8 cellular contexts compared by ENCODE assay signal in the genomic region with DNA sequence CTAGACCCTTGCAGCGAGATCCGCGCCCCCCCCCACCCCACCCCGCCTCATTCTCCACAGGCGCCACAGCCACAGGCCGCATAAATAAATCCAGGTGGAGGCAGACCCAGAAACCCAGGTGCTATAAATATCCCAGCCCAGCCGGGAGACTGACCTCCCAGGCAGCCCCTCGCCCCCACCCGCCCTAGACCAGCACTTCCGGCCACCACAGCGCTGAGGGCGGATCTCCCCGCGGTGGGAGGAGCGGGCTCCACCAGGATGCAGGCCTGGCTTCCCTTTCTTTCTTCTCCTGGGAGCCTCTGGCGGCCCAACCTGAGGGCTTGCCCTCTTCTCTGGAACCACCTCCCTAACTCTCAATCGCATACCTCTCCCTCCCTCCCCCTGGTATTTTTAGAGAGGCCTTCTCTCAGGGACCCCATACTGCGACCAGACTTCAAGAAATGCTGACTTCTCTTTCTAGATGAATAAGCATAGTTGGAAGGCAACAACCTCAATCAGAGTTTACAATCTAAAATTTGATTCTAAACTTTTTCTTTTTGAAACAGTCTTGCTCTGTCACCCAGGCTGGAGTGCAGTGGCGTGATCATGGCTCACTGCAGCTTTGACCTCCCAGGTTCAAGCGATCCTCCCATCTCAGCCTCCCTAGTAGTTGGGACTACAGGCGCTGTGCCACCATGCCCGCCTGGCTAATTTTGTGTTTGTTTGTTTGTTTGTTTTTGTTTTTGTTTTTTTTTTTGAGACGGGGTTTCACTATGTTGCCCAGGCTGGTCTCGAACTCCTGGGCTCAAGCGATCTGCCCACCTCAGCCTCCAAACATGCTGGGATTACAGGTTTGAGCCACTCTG. TPM values are rescaled to one million over a fixed set of nuclear protein-coding genes. Genes with fewer than 3 reads are reported as not detected.
DNase-seq lines count a peak whose midpoint lies in the region; ATAC-seq lines count a peak whose summit lies in the region.

No MANE protein-coding gene starts in this region.

- intact Hi-C loops in aorta (cut with DNase I), result loop anchor here in 1 of 2 donors (10.0 kb wide), 1 partner anchor 62 kb away; a partner anchor contains a TSS

- peaks cover 20% of the 10 kb centered on the region for H3F3A ChIP-seq in GM23248 (ENCODE audit: insufficient read depth)

- H3K4me2 ChIP-seq in GM23248 (ENCODE audit: unreplicated experiment), result no peak overlapping the region

- no peaks in the 10 kb centered on the region for H3K27me3 Mint-ChIP-seq in naive B cell

- H3K36me3 Mint-ChIP-seq in naive B cell, result no peaks in the 10 kb centered on the region

- H3K27ac Mint-ChIP-seq in naive B cell, result peak overlapping the region in 1 of 6 donors; percentile 100

- H3K4me3 Mint-ChIP-seq in naive B cell, result peak overlapping the region in 7 of 8 donors; percentile 81 to 95 (median 91)

- in situ Hi-C loops in GM23248 (cut with MboI), result no loop called here

- DNase-seq in AG08395 (ENCODE audit: low spot score), result peak; percentile 47
- peak; percentile 14 for DNase-seq in SHP77 treated with DMSO at 0.1 percent for 48 hours (lab: John Stamatoyannopoulos, UW)
- no peak for DNase-seq in naive B cell
- peak; percentile 80 to 88 for DNase-seq in aorta
- DNase-seq in MV-4-11 (lab: John Stamatoyannopoulos, UW), result no peak
- no peak for DNase-seq in GM23248

- H4K20me1 ChIP-seq in GM23248 (ENCODE audit: insufficient read depth), result no peaks in the 10 kb centered on the region

- peaks cover 0 to 1% (median 0%) of the 10 kb centered on the region in 7 donors for H3K9me3 Mint-ChIP-seq in naive B cell

- ATAC-seq in GM21381 (IDR thresholded peaks at IDR 0.05; ENCODE audit: unreplicated experiment) (peak; percentile 12), naive B cell (ENCODE audit: low read depth in 2 of 2) (no peak), aorta (ENCODE audit: low FRiP score) (peak; percentile 46)

- H3K27me3 ChIP-seq in ectodermal cell (ENCODE audit: control insufficient read depth, insufficient read depth, low read length, poor library complexity, severe bottlenecking), result peaks cover 18% of the 10 kb centered on the region
- H3K27me3 ChIP-seq in aorta (ENCODE audit: control insufficient read depth in 1 of 2, insufficient read depth in 2 of 2, low read length in 1 of 2), result no peaks in the 10 kb centered on the region
- no peaks in the 10 kb centered on the region for H3K27me3 ChIP-seq in GM23248 (replicated peaks; ENCODE audit: insufficient read depth)

- H3K4me3 ChIP-seq in ectodermal cell (ENCODE audit: insufficient read depth, low read depth, low read length), result peak overlapping the region; percentile 36
- no peak overlapping the region for H3K4me3 ChIP-seq in aorta (ENCODE audit: low read length in 2 of 2)
- no peak overlapping the region for H3K4me3 ChIP-seq in GM23248

- peaks cover 40 to 60% (median 49%) of the 10 kb centered on the region in 3 donors for H3K4me1 Mint-ChIP-seq in naive B cell

- H3K9me2 ChIP-seq in GM23248 (ENCODE audit: insufficient read depth), result no peaks in the 10 kb centered on the region

- H2AFZ ChIP-seq in GM23248, result no peak overlapping the region

- H3K79me2 ChIP-seq in GM23248 (ENCODE audit: insufficient read depth), result no peaks in the 10 kb centered on the region

- H3K9me3 ChIP-seq in ectodermal cell (ENCODE audit: control insufficient read depth, low read length) (no peaks in the 10 kb centered on the region), aorta (ENCODE audit: control insufficient read depth, low read length) (no peaks in the 10 kb centered on the region), GM23248 (ENCODE audit: low read depth) (no peaks in the 10 kb centered on the region)

- WGBS in ectodermal cell, 2 experiments, result 26 to 28% methylated on average over 25 of the region's 25 CpGs
- WGBS in aorta, 2 donors, result 33 to 37% methylated on average over 23 to 25 of the region's 25 CpGs
- 83 to 87% methylated on average over 15 to 25 of the region's 25 CpGs for WGBS in GM23248 (ENCODE audit: low coverage in 1 of 2, low lambda C conversion rate in 2 of 2, missing lambda C conversion rate in 2 of 2), 2 experiments

- H3K36me3 ChIP-seq in ectodermal cell (ENCODE audit: control insufficient read depth, insufficient read depth, low read length) (no peaks in the 10 kb centered on the region), aorta (ENCODE audit: control insufficient read depth in 1 of 2, insufficient read depth in 2 of 2, low read length in 1 of 2) (no peaks in the 10 kb centered on the region), GM23248 (ENCODE audit: low read depth) (no peaks in the 10 kb centered on the region)

- H3K4me1 ChIP-seq in ectodermal cell (ENCODE audit: control insufficient read depth, insufficient read depth, low read length) (peaks cover 22% of the 10 kb centered on the region), aorta (ENCODE audit: control insufficient read depth in 1 of 2, insufficient read depth in 2 of 2, low read length in 2 of 2) (no peaks in the 10 kb centered on the region), GM23248 (ENCODE audit: insufficient read depth) (peaks cover 8% of the 10 kb centered on the region; the same call in 1 of the 2 replicates)

- no peak overlapping the region for H3K9ac ChIP-seq in GM23248

- H3K27ac ChIP-seq in ectodermal cell (ENCODE audit: insufficient read depth, low read depth, low read length, poor library complexity, severe bottlenecking), result no peak overlapping the region
- peak overlapping the region; percentile 1 to 78 for H3K27ac ChIP-seq in aorta (ENCODE audit: low read depth in 1 of 2, low read length in 2 of 2)
- no peak overlapping the region for H3K27ac ChIP-seq in GM23248

RNA-seq across cellular contexts. Expression of a gene that starts 55.0 kb away (rescaled TPM):
- 224 TPM for polyA plus RNA-seq in ectodermal cell (2013, experiment 1 of 4)
- 241 TPM for polyA plus RNA-seq in ectodermal cell (2013, experiment 2 of 4)
- polyA plus RNA-seq in ectodermal cell (2013, experiment 3 of 4), result 222 TPM
- polyA plus RNA-seq in ectodermal cell (2013, experiment 4 of 4), result 225 TPM
- polyA plus RNA-seq in naive B cell (ENCODE audit: low read depth in 6 of 6), result not detected
- total RNA-seq in aorta, result 100 to 1,000 TPM; 148 to 258 TPM
- polyA plus RNA-seq in aorta, result 100 to 1,000 TPM in 1 of 2 donors, 10 to 100 TPM in 1; 48.8 to 182 TPM
- total RNA-seq in GM23248 (2014; rRNA removed; shearing (Covaris generic)), result 9.9 and 12.8 TPM in 2 replicates
- 0.95 and 1.2 TPM in 2 replicates for polyA plus RNA-seq in GM23248 (2016; fragmentation: Nextera tagmentation; extraction: Ambion mirVana)

Comparison
In these comparisons a context has a peak if more than half of its experiments do, and no peak if none do; other contexts are left out.
1. DNase-seq: peak in AG08395 (single experiment), SHP77 treated with DMSO at 0.1 percent for 48 hours (single experiment) and aorta (2 of 2); none in naive B cell (single experiment), MV-4-11 (single experiment) and GM23248 (single experiment).
2. ATAC-seq: peak in GM21381 (single experiment) and aorta (single experiment); none in naive B cell (0 of 2).
3. H3K27ac ChIP-seq: peak in aorta (2 of 2); none in ectodermal cell (single experiment) and GM23248 (single experiment).
4. RNA of a gene that starts 55.0 kb away (polyA plus RNA-seq): 48.8 to 182 TPM in aorta; 0.95 to 1.2 TPM in GM23248 and not detected in naive B cell; every median in the first group is over 10 times any median in the second.